Comparison of ENCODE assay signal across 1 cellular context in the genomic region with DNA sequence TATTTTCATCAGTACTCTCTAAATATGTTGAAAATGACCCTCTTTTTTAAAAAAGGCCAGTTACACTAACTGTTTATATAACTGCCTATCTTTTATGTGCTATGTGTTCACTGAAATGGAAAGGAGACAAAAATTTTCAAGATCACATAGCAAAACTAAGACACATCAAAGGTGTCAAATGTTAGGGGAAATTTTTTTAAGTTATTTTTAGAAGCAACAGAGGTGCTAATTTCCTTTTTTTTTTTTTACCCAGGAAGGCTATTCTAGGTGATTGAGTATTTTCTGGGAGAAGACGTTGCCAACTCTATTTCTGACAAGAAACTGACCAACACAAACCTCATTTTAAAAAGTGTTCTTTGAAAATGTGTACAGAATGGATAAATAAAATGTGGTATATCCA.
TF ChIP-seq lines count a peak whose summit lies in the region.

No MANE protein-coding gene starts in this region.

TF ChIP-seq in GM12878, 131 proteins besides CTCF, POLR2A, EP300 and RAD21:
- TF ChIP-seq, protein P1, sequence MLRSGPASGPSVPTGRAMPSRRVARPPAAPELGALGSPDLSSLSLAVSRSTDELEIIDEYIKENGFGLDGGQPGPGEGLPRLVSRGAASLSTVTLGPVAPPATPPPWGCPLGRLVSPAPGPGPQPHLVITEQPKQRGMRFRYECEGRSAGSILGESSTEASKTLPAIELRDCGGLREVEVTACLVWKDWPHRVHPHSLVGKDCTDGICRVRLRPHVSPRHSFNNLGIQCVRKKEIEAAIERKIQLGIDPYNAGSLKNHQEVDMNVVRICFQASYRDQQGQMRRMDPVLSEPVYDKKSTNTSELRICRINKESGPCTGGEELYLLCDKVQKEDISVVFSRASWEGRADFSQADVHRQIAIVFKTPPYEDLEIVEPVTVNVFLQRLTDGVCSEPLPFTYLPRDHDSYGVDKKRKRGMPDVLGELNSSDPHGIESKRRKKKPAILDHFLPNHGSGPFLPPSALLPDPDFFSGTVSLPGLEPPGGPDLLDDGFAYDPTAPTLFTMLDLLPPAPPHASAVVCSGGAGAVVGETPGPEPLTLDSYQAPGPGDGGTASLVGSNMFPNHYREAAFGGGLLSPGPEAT (IDR thresholded peaks at IDR 0.05; ENCODE audit: low read depth) = peak; percentile 88
- TF ChIP-seq IKZF1 (conservative IDR thresholded peaks at IDR 0.05) = peak; percentile 51; the same call in 1 of the 2 replicates
- TF ChIP-seq SUPT20H (IDR thresholded peaks at IDR 0.05; ENCODE audit: borderline replicate concordance, control insufficient read depth, low read depth, low read length) = no peak
- TF ChIP-seq NFIC (IDR thresholded peaks at IDR 0.05; ENCODE audit: low read depth, low read length) = peak; percentile 68; the same call in 1 of the 2 replicates
- peak; percentile 75 for TF ChIP-seq MTA2 (IDR thresholded peaks at IDR 0.05; ENCODE audit: low read depth)
- peak; percentile 71 for TF ChIP-seq SKIL (IDR thresholded peaks at IDR 0.05; ENCODE audit: low read depth, poor library complexity, severe bottlenecking)
- TF ChIP-seq MEF2A (IDR thresholded peaks at IDR 0.05; ENCODE audit: insufficient read depth, low read depth, low read length) = peak; percentile 81; the same call in 1 of the 2 replicates
- 0 out of 2 replicates have a peak, but pooled peaks have one; percentile 8 for TF ChIP-seq RAD51 (IDR thresholded peaks at IDR 0.05)
- TF ChIP-seq, protein P2, sequence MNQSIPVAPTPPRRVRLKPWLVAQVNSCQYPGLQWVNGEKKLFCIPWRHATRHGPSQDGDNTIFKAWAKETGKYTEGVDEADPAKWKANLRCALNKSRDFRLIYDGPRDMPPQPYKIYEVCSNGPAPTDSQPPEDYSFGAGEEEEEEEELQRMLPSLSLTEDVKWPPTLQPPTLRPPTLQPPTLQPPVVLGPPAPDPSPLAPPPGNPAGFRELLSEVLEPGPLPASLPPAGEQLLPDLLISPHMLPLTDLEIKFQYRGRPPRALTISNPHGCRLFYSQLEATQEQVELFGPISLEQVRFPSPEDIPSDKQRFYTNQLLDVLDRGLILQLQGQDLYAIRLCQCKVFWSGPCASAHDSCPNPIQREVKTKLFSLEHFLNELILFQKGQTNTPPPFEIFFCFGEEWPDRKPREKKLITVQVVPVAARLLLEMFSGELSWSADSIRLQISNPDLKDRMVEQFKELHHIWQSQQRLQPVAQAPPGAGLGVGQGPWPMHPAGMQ (IDR thresholded peaks at IDR 0.05; ENCODE audit: borderline replicate concordance) = no peak
- no peak for TF ChIP-seq SMAD5 (IDR thresholded peaks at IDR 0.05; ENCODE audit: low read depth)
- no peak for TF ChIP-seq MYB (IDR thresholded peaks at IDR 0.05; ENCODE audit: borderline replicate concordance, low read depth, low read length)
- 0 out of 2 replicates have a peak, but pooled peaks have one; percentile 31 for TF ChIP-seq MXI1 (IDR thresholded peaks at IDR 0.05; ENCODE audit: low read depth, low read length)
- peak; percentile 82; the same call in 1 of the 2 replicates for TF ChIP-seq ZNF384 (IDR thresholded peaks at IDR 0.05; ENCODE audit: borderline replicate concordance, low read depth, low read length)
- peak; percentile 61 for TF ChIP-seq ATF7 (IDR thresholded peaks at IDR 0.05; ENCODE audit: low read depth)
- TF ChIP-seq EZH2 (IDR thresholded peaks at IDR 0.05; ENCODE audit: borderline replicate concordance, control insufficient read depth, low read depth, low read length) = no peak
- TF ChIP-seq NBN (IDR thresholded peaks at IDR 0.05) = peak; percentile 83; the same call in 1 of the 2 replicates
- peak; percentile 57 to 80; a peak in 3 of 4 replicates for TF ChIP-seq IKZF2 (IDR thresholded peaks at IDR 0.05)
- no peak; the same call in 1 of the 2 replicates for TF ChIP-seq RUNX3 (IDR thresholded peaks at IDR 0.05; ENCODE audit: low read length)
- peak; percentile 52; the same call in 1 of the 2 replicates for TF ChIP-seq TCF7 (IDR thresholded peaks at IDR 0.05; ENCODE audit: borderline replicate concordance)
- TF ChIP-seq BMI1 (IDR thresholded peaks at IDR 0.05; ENCODE audit: borderline replicate concordance) = no peak
- peak; percentile 84 for TF ChIP-seq MEF2B (IDR thresholded peaks at IDR 0.05; ENCODE audit: partially characterized antibody, poor library complexity, severe bottlenecking)
